Comparison of ENCODE assay signal across 14 cellular contexts in the genomic region with DNA sequence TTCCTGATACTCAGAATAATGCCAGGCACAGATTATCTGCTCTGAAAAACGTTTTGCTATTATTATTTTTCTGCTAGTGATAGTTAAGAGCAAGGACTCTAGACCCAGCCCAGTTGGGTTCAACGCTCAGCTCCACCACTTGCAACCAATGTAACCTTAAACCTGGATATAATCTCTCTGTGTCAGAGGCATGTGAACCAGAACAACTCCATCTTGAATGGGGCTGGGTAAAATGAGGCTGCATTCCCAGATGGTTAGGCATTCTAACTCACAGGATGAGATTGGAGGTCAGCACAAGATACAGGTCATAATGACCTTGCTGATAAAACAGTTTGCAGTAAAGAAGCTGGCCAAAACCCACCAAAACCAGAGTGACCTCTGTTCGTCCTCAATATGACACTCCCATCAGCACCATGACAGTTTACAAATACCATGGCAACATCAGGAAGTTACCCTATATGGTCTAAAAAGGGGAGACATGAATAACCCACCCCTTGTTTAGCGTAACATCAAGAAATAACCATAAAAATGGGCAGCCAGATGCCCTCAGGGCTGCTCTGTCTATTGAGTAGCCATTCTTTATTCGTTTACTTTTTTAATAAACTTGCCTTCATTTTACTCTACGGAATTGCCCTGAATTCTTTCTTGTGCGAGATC. TPM values are rescaled to one million over a fixed set of nuclear protein-coding genes. Genes with fewer than 3 reads are reported as not detected.
DNase-seq lines count a peak whose midpoint lies in the region; ATAC-seq and TF ChIP-seq lines count a peak whose summit lies in the region.
"Had no signal": no experiment of that assay in that cellular context is flagged by ENCODE, and none has a peak within 500 bp of the region (broad histone marks: within the 10 kb centered on the region; RNA-seq: fewer than 3 reads in every experiment).

No MANE protein-coding gene starts in this region.

- peak; percentile 1 for DNase-seq in activated CD4-positive, alpha-beta T cell treated with anti-CD3 and anti-CD28 coated beads for 36 hours
- no peak for DNase-seq in activated CD4-positive, alpha-beta T cell treated with anti-CD3 and anti-CD28 coated beads for 48 hours
- DNase-seq in OCI-LY7 (ENCODE audit: low spot score) (no peak), testis (no peak)
- no peak for DNase-seq in effector memory CD8-positive, alpha-beta T cell
- DNase-seq: 8988T; stimulated activated CD4-positive, alpha-beta T cell treated with anti-CD3 and anti-CD28 coated beads, Interleukin-2, amount 100 ng/mL, for 48 hours had no signal

- no peaks in the 10 kb centered on the region for H3K79me2 ChIP-seq in OCI-LY7 (ENCODE audit: insufficient read depth, low read depth, low read length)

- H4K20me1 ChIP-seq in OCI-LY7 (ENCODE audit: insufficient read depth, low read length), result no peaks in the 10 kb centered on the region

- peak overlapping the region; percentile 66; the same call in 1 of the 2 replicates for H2AFZ ChIP-seq in OCI-LY7 (ENCODE audit: low read length)

- H3K9me3 Mint-ChIP-seq in activated CD4-positive, alpha-beta T cell treated with anti-CD3 and anti-CD28 coated beads for 36 hours (ENCODE audit: low read depth), result peaks cover 15% of the 10 kb centered on the region
- H3K9me3 Mint-ChIP-seq in effector memory CD8-positive, alpha-beta T cell, result no peaks in the 10 kb centered on the region
- H3K9me3 Mint-ChIP-seq in stimulated activated memory B cell treated with anti-CD40 and anti-IgM and Interleukin-4, amounts not matched to agents 10 μg/mL and 1 μg/mL and 100 μg/mL, for 72 hours, result peaks cover 6% of the 10 kb centered on the region

- WGBS in testis, 2 donors, result 74 to 75% methylated on average over 7 of the region's 7 CpGs

- POLR2A ChIA-PET in activated CD4-positive, alpha-beta T cell treated with anti-CD3 and anti-CD28 coated beads for 36 hours (lab: Charles Lee), result interaction anchor here (0.9 kb wide), 1 partner anchor 20 kb away, joined by 3 read pairs; no protein-coding TSS in a partner anchor
- POLR2A ChIA-PET in OCI-LY7 (lab: Charles Lee), result interaction anchor here (1.3 to 3.3 kb wide), 2 partner anchors 32 to 73 kb away, joined by 3 to 25 read pairs; a partner anchor contains a TSS

- no peaks in the 10 kb centered on the region for H3K27me3 ChIP-seq in testis

- TF ChIP-seq POLR2A in testis (IDR thresholded peaks at IDR 0.05), result no peak

- intact Hi-C loops in activated CD4-positive, alpha-beta T cell treated with anti-CD3 and anti-CD28 coated beads for 36 hours (cut with DNase I, micrococcal nuclease), result loop anchor here (1.0 to 5.0 kb wide), 8 partner anchors 52 to 538 kb away; a partner anchor contains a TSS
- intact Hi-C loops in OCI-LY7 (cut with micrococcal nuclease; ENCODE audit: unreplicated experiment), result loop anchor here (2.0 to 5.0 kb wide), 2 partner anchors 34 to 82 kb away; a partner anchor contains a TSS
- intact Hi-C loops in testis (cut with DNase I; ENCODE audit: low total_unique reads), result no loop called here

- no peaks in the 10 kb centered on the region for H3K9me2 ChIP-seq in OCI-LY7 (ENCODE audit: insufficient read depth, low read length)

- H3K4me1 Mint-ChIP-seq in activated CD4-positive, alpha-beta T cell treated with anti-CD3 and anti-CD28 coated beads for 36 hours, result peaks cover 59% of the 10 kb centered on the region
- H3K4me1 Mint-ChIP-seq in effector memory CD8-positive, alpha-beta T cell (ENCODE audit: low read depth in 2 of 2), result peaks cover 35 to 41% of the 10 kb centered on the region in 2 donors
- peaks cover 66% of the 10 kb centered on the region for H3K4me1 Mint-ChIP-seq in stimulated activated memory B cell treated with anti-CD40 and anti-IgM and Interleukin-4, amounts not matched to agents 10 μg/mL and 1 μg/mL and 100 μg/mL, for 72 hours

- ATAC-seq in activated CD4-positive, alpha-beta T cell treated with anti-CD3 and anti-CD28 coated beads for 36 hours, result no peak
- no peak for ATAC-seq in effector memory CD8-positive, alpha-beta T cell (replicated peaks)
- ATAC-seq in stimulated activated memory B cell treated with anti-CD40 and anti-IgM and Interleukin-4, amounts not matched to agents 10 μg/mL and 1 μg/mL and 100 μg/mL, for 72 hours, result no peak
- ATAC-seq in HG02588 (IDR thresholded peaks at IDR 0.05; ENCODE audit: unreplicated experiment) (no peak), GM21723 (IDR thresholded peaks at IDR 0.05; ENCODE audit: unreplicated experiment) (no peak)

- H3K27ac ChIP-seq in OCI-LY7 (ENCODE audit: low read depth, low read length, poor library complexity, severe bottlenecking), result peak overlapping the region; percentile 83
- H3K27ac ChIP-seq in testis, result no peak overlapping the region
- H3K27ac ChIP-seq: SJSA1 had no signal

- peak overlapping the region; percentile 96 for H3K27ac Mint-ChIP-seq in activated CD4-positive, alpha-beta T cell treated with anti-CD3 and anti-CD28 coated beads for 36 hours
- peak overlapping the region; percentile 98 to 100 for H3K27ac Mint-ChIP-seq in effector memory CD8-positive, alpha-beta T cell
- peak overlapping the region; percentile 75 for H3K27ac Mint-ChIP-seq in stimulated activated memory B cell treated with anti-CD40 and anti-IgM and Interleukin-4, amounts not matched to agents 10 μg/mL and 1 μg/mL and 100 μg/mL, for 72 hours

- peaks cover 1% of the 10 kb centered on the region for H3K36me3 Mint-ChIP-seq in activated CD4-positive, alpha-beta T cell treated with anti-CD3 and anti-CD28 coated beads for 36 hours (ENCODE audit: low read depth)
- peaks cover 31% of the 10 kb centered on the region for H3K36me3 Mint-ChIP-seq in effector memory CD8-positive, alpha-beta T cell (ENCODE audit: insufficient read depth)
- peaks cover 5% of the 10 kb centered on the region for H3K36me3 Mint-ChIP-seq in stimulated activated memory B cell treated with anti-CD40 and anti-IgM and Interleukin-4, amounts not matched to agents 10 μg/mL and 1 μg/mL and 100 μg/mL, for 72 hours

- H3K4me1 ChIP-seq in OCI-LY7 (ENCODE audit: insufficient read depth, low read length, poor library complexity, severe bottlenecking) (peaks cover 72% of the 10 kb centered on the region), testis (peaks cover 15% of the 10 kb centered on the region)
- H3K4me1 ChIP-seq: SJSA1 had no signal

- peak overlapping the region; percentile 88 for H3K4me2 ChIP-seq in OCI-LY7 (ENCODE audit: low read length)

- CTCF ChIA-PET in activated CD4-positive, alpha-beta T cell treated with anti-CD3 and anti-CD28 coated beads for 36 hours (lab: Charles Lee), result interaction anchor here (1.3 to 1.5 kb wide), 2 partner anchors 73 to 148 kb away, joined by 4 to 5 read pairs; no protein-coding TSS in a partner anchor
- CTCF ChIA-PET in OCI-LY7 (lab: Charles Lee; ENCODE audit: unreplicated experiment), result no interaction called here

- H3K4me3 ChIP-seq in OCI-LY7 (ENCODE audit: low read depth, low read length, poor library complexity, severe bottlenecking) (no peak overlapping the region), testis (no peak overlapping the region)
- H3K4me3 ChIP-seq: SJSA1 had no signal

- H3K36me3 ChIP-seq in OCI-LY7 (ENCODE audit: insufficient read depth, low read length), result no peaks in the 10 kb centered on the region
- H3K36me3 ChIP-seq in testis (ENCODE audit: low read depth, missing control alignments), result no peaks in the 10 kb centered on the region
- H3K36me3 ChIP-seq: SJSA1 had no signal

- no peaks in the 10 kb centered on the region for H3K27me3 Mint-ChIP-seq in activated CD4-positive, alpha-beta T cell treated with anti-CD3 and anti-CD28 coated beads for 36 hours
- H3K27me3 Mint-ChIP-seq in effector memory CD8-positive, alpha-beta T cell, result no peaks in the 10 kb centered on the region
- H3K27me3 Mint-ChIP-seq in stimulated activated memory B cell treated with anti-CD40 and anti-IgM and Interleukin-4, amounts not matched to agents 10 μg/mL and 1 μg/mL and 100 μg/mL, for 72 hours, result no peaks in the 10 kb centered on the region

- no TSS peak for BruUV-seq in OCI-LY7 (replicated peaks; lab: Mats Ljungman, UMichigan)

- H3K9me3 ChIP-seq in OCI-LY7 (ENCODE audit: low read length), result peaks cover 8% of the 10 kb centered on the region; the same call in 1 of the 2 replicates
- no peaks in the 10 kb centered on the region for H3K9me3 ChIP-seq in testis
- H3K9me3 ChIP-seq: SJSA1 had no signal

- TF ChIP-seq CTCF in OCI-LY7 (conservative IDR thresholded peaks at IDR 0.05; ENCODE audit: low read length) (no peak), testis (IDR thresholded peaks at IDR 0.05) (no peak)

- no peak overlapping the region for H3K4me3 Mint-ChIP-seq in activated CD4-positive, alpha-beta T cell treated with anti-CD3 and anti-CD28 coated beads for 36 hours
- H3K4me3 Mint-ChIP-seq in effector memory CD8-positive, alpha-beta T cell, result no peak overlapping the region
- H3K4me3 Mint-ChIP-seq in stimulated activated memory B cell treated with anti-CD40 and anti-IgM and Interleukin-4, amounts not matched to agents 10 μg/mL and 1 μg/mL and 100 μg/mL, for 72 hours, result no peak overlapping the region

RNA-seq across cellular contexts. Expression of a gene that starts 13.6 kb away (rescaled TPM):
- total RNA-seq in activated CD4-positive, alpha-beta T cell treated with anti-CD3 and anti-CD28 coated beads for 36 hours, result not detected
- not detected in 2 replicates for total RNA-seq in OCI-LY7 (2014; rRNA removed; shearing (Covaris generic))
- total RNA-seq in OCI-LY7 (2022) (not detected in 2 replicates), testis (100 to 1,000 TPM in 1 of 2 donors, 10 to 100 TPM in 1; 18.4 to 105 TPM)
- 79.2 TPM for polyA plus RNA-seq in testis (ENCODE audit: insufficient read depth, low read depth, low replicate concordance)
- total RNA-seq: glomerular endothelial cell, LHCN-M2, SJSA1 had no signal
- polyA plus RNA-seq: keratinocyte had no signal

RNA-seq across cellular contexts. Expression of a gene that starts 33.9 kb away (rescaled TPM):
- total RNA-seq in activated CD4-positive, alpha-beta T cell treated with anti-CD3 and anti-CD28 coated beads for 36 hours, result 10 to 100 TPM; 10.0 to 12.2 TPM
- total RNA-seq in OCI-LY7 (2014; rRNA removed; shearing (Covaris generic)), result 15.0 and 22.9 TPM in 2 replicates
- total RNA-seq in OCI-LY7 (2022), result 26.0 and 33.6 TPM in 2 replicates
- total RNA-seq in testis, result 100 to 1,000 TPM; 154 to 195 TPM
- polyA plus RNA-seq in testis (ENCODE audit: insufficient read depth, low read depth, low replicate concordance), result 85.7 TPM

RNA-seq across cellular contexts. Expression of a gene that starts 53.9 kb away (rescaled TPM):
- total RNA-seq in activated CD4-positive, alpha-beta T cell treated with anti-CD3 and anti-CD28 coated beads for 36 hours, result 100 to 1,000 TPM; 116 to 154 TPM
- total RNA-seq in OCI-LY7 (2014; rRNA removed; shearing (Covaris generic)), result 100.0 and 105 TPM in 2 replicates
- total RNA-seq in OCI-LY7 (2022), result 155 and 181 TPM in 2 replicates
- 100 to 1,000 TPM; 105 to 123 TPM for total RNA-seq in testis
- 83.1 TPM for polyA plus RNA-seq in testis (ENCODE audit: insufficient read depth, low read depth, low replicate concordance)

Comparison
In these comparisons a context has a peak if more than half of its experiments do, and no peak if none do; other contexts are left out.
1. RNA of a gene that starts 13.6 kb away (total RNA-seq): 18.4 to 105 TPM in testis; not detected in activated CD4-positive, alpha-beta T cell treated with anti-CD3 and anti-CD28 coated beads for 36 hours and not detected in OCI-LY7; every median in the first group is over 10 times any median in the second.
2. RNA of a gene that starts 33.9 kb away (total RNA-seq): 154 to 195 TPM in testis; 15.0 to 33.6 TPM in OCI-LY7 and 10.0 to 12.2 TPM in activated CD4-positive, alpha-beta T cell treated with anti-CD3 and anti-CD28 coated beads for 36 hours; every median in the first group is over 4 times any median in the second.
3. Peak in every context shown above with its lines, with median percentiles within 50 percentile points of each other: H3K27ac Mint-ChIP-seq.